1 cellular context compared by ENCODE assay signal in the genomic region with DNA sequence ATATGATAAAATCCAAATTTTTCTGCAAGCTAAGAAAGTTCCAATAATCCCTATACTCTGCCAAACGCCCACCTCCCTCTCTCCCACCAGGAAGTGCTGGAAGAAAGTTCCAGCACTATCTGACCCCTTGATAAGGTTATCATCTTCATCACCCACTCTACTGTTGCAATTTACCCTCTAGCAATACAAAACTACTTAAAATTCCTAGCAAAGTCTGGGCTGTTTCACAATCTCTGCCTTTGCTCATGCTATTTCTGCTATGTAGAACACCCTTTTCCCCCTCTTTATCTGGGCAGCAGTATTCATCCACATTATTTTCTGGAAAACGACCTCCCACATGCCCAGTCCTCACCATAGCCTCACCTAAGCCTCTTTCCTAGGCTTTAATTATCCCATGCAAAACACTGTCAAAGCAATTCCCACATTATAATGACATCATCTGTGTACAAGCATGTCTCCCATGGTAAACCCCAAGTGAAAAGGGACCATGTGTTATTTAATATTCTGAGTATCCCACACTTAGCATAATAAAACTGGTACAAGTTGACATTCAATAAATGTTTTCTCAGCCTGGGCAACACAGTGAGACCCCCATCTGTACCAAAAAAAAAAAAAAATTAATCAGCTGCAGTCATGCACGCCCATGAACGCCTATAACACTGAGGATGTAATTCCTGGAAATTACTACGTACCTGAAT.
TF ChIP-seq lines count a peak whose summit lies in the region.

No MANE protein-coding gene starts in this region.

TF ChIP-seq in GM23338, 12 proteins besides CTCF, POLR2A, EP300 and RAD21:
- TF ChIP-seq EZH2phosphoT487 (IDR thresholded peaks at IDR 0.05; ENCODE audit: unreplicated experiment) (no peak), REST (IDR thresholded peaks at IDR 0.05; ENCODE audit: unreplicated experiment) (no peak), ZNF331 (CRISPR knock-in tag; IDR thresholded peaks at IDR 0.05; ENCODE audit: low read depth) (no peak), CREB1 (CRISPR knock-in tag; IDR thresholded peaks at IDR 0.05; ENCODE audit: low read depth) (no peak)
